29 cellular contexts compared by ENCODE assay signal in genomic region chr17:66359351-66359750, GRCh38.
"Had no signal": no experiment of that assay in that cellular context is flagged by ENCODE, and none has a peak within 500 bp of the region (broad histone marks: within the 10 kb centered on the region; RNA-seq: fewer than 3 reads in every experiment).

No MANE protein-coding gene starts in this region.

- H3K4me1 ChIP-seq: psoas muscle, suprapubic skin, tibial artery, upper lobe of right lung, uterus had no signal

- H3K79me2 ChIP-seq: parathyroid adenoma had no signal

- DNase-seq: natural killer cell; occipital lobe; ovary; posterior cingulate gyrus; psoas muscle; right cardiac atrium; right lobe of liver; sigmoid colon; spleen; stimulated activated CD4-positive, alpha-beta T cell treated with anti-CD3 and anti-CD28 coated beads, Interleukin-12 subunit alpha, Interleukin-12 subunit beta, amount 100 ng/mL, for 4 hours; stimulated activated CD4-positive, alpha-beta T cell treated with anti-CD3 and anti-CD28 coated beads, Interleukin-1b, Interleukin-23, amount 100 ng/mL, for 48 hours; stimulated activated CD4-positive, alpha-beta T cell treated with anti-CD3 and anti-CD28 coated beads, Interleukin-4, amount 100 ng/mL, for 1 hour; stimulated activated CD4-positive, alpha-beta T cell treated with anti-CD3 and anti-CD28 coated beads, Interleukin-4, amount 100 ng/mL, for 4 hours; stimulated activated CD8-positive, alpha-beta memory T cell treated with anti-CD3 and anti-CD28 coated beads, Interleukin-4, amount 100 ng/mL, for 48 hours; stimulated activated naive CD4-positive, alpha-beta T cell; stimulated activated naive CD8-positive, alpha-beta T cell treated with anti-CD3 and anti-CD28 coated beads, Interleukin-15, amount 100 ng/mL, for 72 hours; stimulated activated naive CD8-positive, alpha-beta T cell treated with anti-CD3 and anti-CD28 coated beads, Interleukin-15, Interleukin-2, amounts not matched to agents 100 U/mL and 50 U/mL, for 24 hours; substantia nigra; testis; tibial artery; transverse colon; upper lobe of right lung; uterus had no signal

- H3K27ac ChIP-seq: neural progenitor cell, parathyroid adenoma, psoas muscle, right lobe of liver, skin epidermis, spleen, suprapubic skin, testis, tibial artery, transverse colon, upper lobe of right lung, uterus had no signal

- H3K4me2 ChIP-seq: neural progenitor cell, smooth muscle cell had no signal

- H3K9ac ChIP-seq: neural progenitor cell, parathyroid adenoma had no signal

- H3K27me3 ChIP-seq: ovary, right lobe of liver, sigmoid colon, spleen, suprapubic skin, testis, tibial artery, transverse colon, upper lobe of right lung, uterus had no signal

- ATAC-seq: natural killer cell; psoas muscle; right cardiac atrium; right lobe of liver; stimulated activated memory B cell treated with anti-CD40 and anti-IgM and Interleukin-4, amounts not matched to agents 10 μg/mL and 1 μg/mL and 100 μg/mL, for 72 hours; stimulated activated naive CD8-positive, alpha-beta T cell treated with anti-CD3 and anti-CD28 coated beads, Interleukin-15, amount 100 ng/mL, for 72 hours; stimulated activated naive CD8-positive, alpha-beta T cell treated with anti-CD3 and anti-CD28 coated beads, Interleukin-15, Interleukin-2, amounts not matched to agents 100 U/mL and 50 U/mL, for 24 hours; upper lobe of right lung had no signal

- H3K4me3 ChIP-seq: neural progenitor cell, ovary, psoas muscle, right lobe of liver, sigmoid colon, skin epidermis, smooth muscle cell, spleen, suprapubic skin, testis, tibial artery, transverse colon, upper lobe of right lung, uterus had no signal

- H2AFZ ChIP-seq: neural progenitor cell, parathyroid adenoma had no signal

- H3K36me3 ChIP-seq: neural progenitor cell, ovary, right lobe of liver, sigmoid colon, spleen, suprapubic skin, tibial artery, transverse colon, upper lobe of right lung, uterus had no signal

- H3K9me3 ChIP-seq: ovary, psoas muscle, right lobe of liver, sigmoid colon, spleen, suprapubic skin, testis, tibial artery, transverse colon, upper lobe of right lung, uterus had no signal
